In the genomic region with DNA sequence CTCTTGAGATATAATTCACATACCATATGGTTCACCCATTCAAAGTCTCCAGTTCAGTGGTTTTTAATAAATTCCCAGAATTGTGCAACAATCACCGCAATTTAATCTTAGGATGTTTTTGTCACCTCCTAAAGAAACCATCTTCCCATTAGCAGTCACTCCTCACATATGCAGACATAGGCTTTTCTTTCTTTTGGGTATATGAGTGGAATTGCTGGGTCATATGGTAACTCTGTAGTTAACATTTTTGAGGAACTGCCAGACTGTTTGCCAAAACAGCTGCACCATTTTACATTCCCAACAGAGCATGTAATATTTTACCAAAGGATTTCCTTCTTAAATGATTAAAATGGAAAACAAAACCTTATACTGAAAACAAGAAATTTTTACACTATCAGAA, we compare ENCODE assay signal across 18 cellular contexts. TPM values are rescaled to one million over a fixed set of nuclear protein-coding genes. Genes with fewer than 3 reads are reported as not detected.
"Had no signal": no experiment of that assay in that cellular context is flagged by ENCODE, and none has a peak within 500 bp of the region (broad histone marks: within the 10 kb centered on the region; RNA-seq: fewer than 3 reads in every experiment).

No MANE protein-coding gene starts in this region.

- ATAC-seq: activated naive CD4-positive, alpha-beta T cell treated with anti-CD3 and anti-CD28 coated beads, Interleukin-2, amount 50 U/mL, for 72 hours; esophagus mucosa; left ventricle myocardium superior had no signal

- DNase-seq: activated CD4-positive, alpha-beta T cell treated with anti-CD3 and anti-CD28 coated beads, Interleukin-2, amount 50 U/mL, for 48 hours; activated gamma-delta T cell; adrenal gland; cerebellar nuclear complex; effector CD4-positive, alpha-beta T cell; foreskin melanocyte; head of caudate nucleus; kidney glomerular epithelial cell; left ventricle myocardium superior; naive B cell; stimulated activated CD4-positive, alpha-beta T cell treated with anti-CD3 and anti-CD28 coated beads, Interleukin-2, amount 100 ng/mL, for 24 hours; stimulated activated naive CD4-positive, alpha-beta T cell treated with Interleukin-2 at 50 U/mL for 16 hours; T-helper 17 cell; tibial artery; uterus had no signal

- H3K9me3 ChIP-seq: tibial artery, uterus had no signal

- H3K36me3 ChIP-seq: adrenal gland, breast epithelium, uterus had no signal

- H3K27ac ChIP-seq: adrenal gland, breast epithelium, tibial artery, uterus had no signal

- H3K4me1 ChIP-seq: adrenal gland, breast epithelium, tibial artery, uterus had no signal

- H3K4me3 ChIP-seq: adrenal gland, breast epithelium, tibial artery, uterus had no signal

- H3K27me3 ChIP-seq: adrenal gland, breast epithelium, tibial artery, uterus had no signal

RNA-seq across cellular contexts. Expression of a gene that starts 57.0 kb away (rescaled TPM):
- total RNA-seq: activated naive CD4-positive, alpha-beta T cell treated with anti-CD3 and anti-CD28 coated beads, Interleukin-2, amount 50 U/mL, for 72 hours had no signal
